1 cellular context compared by ENCODE assay signal in genomic region chr20:44910690-44911262, GRCh38.
A peak's percentile ranks its signal among the peaks of the same experiment; 100 is the strongest.
TF ChIP-seq lines count a peak whose summit lies in the region.

No MANE protein-coding gene starts in this region.

TF ChIP-seq in HepG2, 621 proteins besides CTCF, POLR2A, EP300 and RAD21 (continued from another document and continues in another):
- 0 out of 2 replicates have a peak, but pooled peaks have one; percentile 6 for TF ChIP-seq ZBTB34 (CRISPR knock-in tag; IDR thresholded peaks at IDR 0.05)
- peak; percentile 45; the same call in 1 of the 2 replicates for TF ChIP-seq SETDB1 (CRISPR knock-in tag; IDR thresholded peaks at IDR 0.05; ENCODE audit: borderline replicate concordance)
- TF ChIP-seq ZBTB38 (CRISPR knock-in tag; IDR thresholded peaks at IDR 0.05) = no peak
- no peak for TF ChIP-seq RELA (CRISPR knock-in tag; IDR thresholded peaks at IDR 0.05)
- no peak for TF ChIP-seq ZNF552 (CRISPR knock-in tag; IDR thresholded peaks at IDR 0.05; ENCODE audit: borderline replicate concordance)
- no peak for TF ChIP-seq ATF4 (CRISPR knock-in tag; IDR thresholded peaks at IDR 0.05)
- no peak for TF ChIP-seq ZNF83 (CRISPR knock-in tag; IDR thresholded peaks at IDR 0.05; ENCODE audit: borderline replicate concordance)
- TF ChIP-seq ZNF773 (CRISPR knock-in tag; IDR thresholded peaks at IDR 0.05; ENCODE audit: borderline replicate concordance) = no peak
- TF ChIP-seq TAF1 (CRISPR knock-in tag; IDR thresholded peaks at IDR 0.05) = no peak
- TF ChIP-seq ZNF234 (CRISPR knock-in tag; conservative IDR thresholded peaks at IDR 0.05) = peak; percentile 58; the same call in 1 of the 2 replicates
- TF ChIP-seq ZNF766 (CRISPR knock-in tag; IDR thresholded peaks at IDR 0.05; ENCODE audit: borderline replicate concordance) = no peak
- TF ChIP-seq MBNL3 (CRISPR knock-in tag; conservative IDR thresholded peaks at IDR 0.05) = no peak
- peak; percentile 96 for TF ChIP-seq ZNF629 (CRISPR knock-in tag; conservative IDR thresholded peaks at IDR 0.05)
- 0 out of 2 replicates have a peak, but pooled peaks have one; percentile 11 for TF ChIP-seq KDM1A (CRISPR knock-in tag; IDR thresholded peaks at IDR 0.05)
- TF ChIP-seq IKZF4 (CRISPR knock-in tag; IDR thresholded peaks at IDR 0.05; ENCODE audit: borderline replicate concordance, low read depth, not compliant biosample characterization) = no peak
- 0 out of 2 replicates have a peak, but pooled peaks have one; percentile 41 for TF ChIP-seq KLF13 (CRISPR knock-in tag; IDR thresholded peaks at IDR 0.05)
- TF ChIP-seq TBX2 (CRISPR knock-in tag; IDR thresholded peaks at IDR 0.05; ENCODE audit: borderline replicate concordance) = no peak
- no peak for TF ChIP-seq MTF1 (CRISPR knock-in tag; IDR thresholded peaks at IDR 0.05)
- TF ChIP-seq MIER3 (CRISPR knock-in tag; IDR thresholded peaks at IDR 0.05; ENCODE audit: borderline replicate concordance) = 0 out of 2 replicates have a peak, but pooled peaks have one; percentile 33
- TF ChIP-seq XBP1 (CRISPR knock-in tag; IDR thresholded peaks at IDR 0.05) = no peak
- TF ChIP-seq, protein P1, sequence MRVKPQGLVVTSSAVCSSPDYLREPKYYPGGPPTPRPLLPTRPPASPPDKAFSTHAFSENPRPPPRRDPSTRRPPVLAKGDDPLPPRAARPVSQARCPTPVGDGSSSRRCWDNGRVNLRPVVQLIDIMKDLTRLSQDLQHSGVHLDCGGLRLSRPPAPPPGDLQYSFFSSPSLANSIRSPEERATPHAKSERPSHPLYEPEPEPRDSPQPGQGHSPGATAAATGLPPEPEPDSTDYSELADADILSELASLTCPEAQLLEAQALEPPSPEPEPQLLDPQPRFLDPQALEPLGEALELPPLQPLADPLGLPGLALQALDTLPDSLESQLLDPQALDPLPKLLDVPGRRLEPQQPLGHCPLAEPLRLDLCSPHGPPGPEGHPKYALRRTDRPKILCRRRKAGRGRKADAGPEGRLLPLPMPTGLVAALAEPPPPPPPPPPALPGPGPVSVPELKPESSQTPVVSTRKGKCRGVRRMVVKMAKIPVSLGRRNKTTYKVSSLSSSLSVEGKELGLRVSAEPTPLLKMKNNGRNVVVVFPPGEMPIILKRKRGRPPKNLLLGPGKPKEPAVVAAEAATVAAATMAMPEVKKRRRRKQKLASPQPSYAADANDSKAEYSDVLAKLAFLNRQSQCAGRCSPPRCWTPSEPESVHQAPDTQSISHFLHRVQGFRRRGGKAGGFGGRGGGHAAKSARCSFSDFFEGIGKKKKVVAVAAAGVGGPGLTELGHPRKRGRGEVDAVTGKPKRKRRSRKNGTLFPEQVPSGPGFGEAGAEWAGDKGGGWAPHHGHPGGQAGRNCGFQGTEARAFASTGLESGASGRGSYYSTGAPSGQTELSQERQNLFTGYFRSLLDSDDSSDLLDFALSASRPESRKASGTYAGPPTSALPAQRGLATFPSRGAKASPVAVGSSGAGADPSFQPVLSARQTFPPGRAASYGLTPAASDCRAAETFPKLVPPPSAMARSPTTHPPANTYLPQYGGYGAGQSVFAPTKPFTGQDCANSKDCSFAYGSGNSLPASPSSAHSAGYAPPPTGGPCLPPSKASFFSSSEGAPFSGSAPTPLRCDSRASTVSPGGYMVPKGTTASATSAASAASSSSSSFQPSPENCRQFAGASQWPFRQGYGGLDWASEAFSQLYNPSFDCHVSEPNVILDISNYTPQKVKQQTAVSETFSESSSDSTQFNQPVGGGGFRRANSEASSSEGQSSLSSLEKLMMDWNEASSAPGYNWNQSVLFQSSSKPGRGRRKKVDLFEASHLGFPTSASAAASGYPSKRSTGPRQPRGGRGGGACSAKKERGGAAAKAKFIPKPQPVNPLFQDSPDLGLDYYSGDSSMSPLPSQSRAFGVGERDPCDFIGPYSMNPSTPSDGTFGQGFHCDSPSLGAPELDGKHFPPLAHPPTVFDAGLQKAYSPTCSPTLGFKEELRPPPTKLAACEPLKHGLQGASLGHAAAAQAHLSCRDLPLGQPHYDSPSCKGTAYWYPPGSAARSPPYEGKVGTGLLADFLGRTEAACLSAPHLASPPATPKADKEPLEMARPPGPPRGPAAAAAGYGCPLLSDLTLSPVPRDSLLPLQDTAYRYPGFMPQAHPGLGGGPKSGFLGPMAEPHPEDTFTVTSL (CRISPR knock-in tag; IDR thresholded peaks at IDR 0.05; ENCODE audit: borderline replicate concordance) = no peak
- TF ChIP-seq AKAP8 (CRISPR knock-in tag; IDR thresholded peaks at IDR 0.05) = no peak
- TF ChIP-seq SMARCE1 (IDR thresholded peaks at IDR 0.05; ENCODE audit: borderline replicate concordance) = no peak
- TF ChIP-seq KDM4B (CRISPR knock-in tag; IDR thresholded peaks at IDR 0.05) = 0 out of 2 replicates have a peak, but pooled peaks have one; percentile 13
- TF ChIP-seq FOXA3 (CRISPR knock-in tag; IDR thresholded peaks at IDR 0.05) = peak; percentile 12; the same call in 1 of the 2 replicates
- TF ChIP-seq SNAPC5 (CRISPR knock-in tag; IDR thresholded peaks at IDR 0.05; ENCODE audit: borderline replicate concordance) = 0 out of 2 replicates have a peak, but pooled peaks have one; percentile 45
- TF ChIP-seq MEIS2 (CRISPR knock-in tag; IDR thresholded peaks at IDR 0.05) = no peak
- no peak for TF ChIP-seq ZMAT5 (CRISPR knock-in tag; IDR thresholded peaks at IDR 0.05; ENCODE audit: borderline replicate concordance, low read depth)
- 0 out of 2 replicates have a peak, but pooled peaks have one; percentile 1 for TF ChIP-seq KDM6A (CRISPR knock-in tag; IDR thresholded peaks at IDR 0.05; ENCODE audit: low read depth)
- TF ChIP-seq EED (CRISPR knock-in tag; IDR thresholded peaks at IDR 0.05) = 0 out of 2 replicates have a peak, but pooled peaks have one; percentile 65
- TF ChIP-seq ZNF572 (CRISPR knock-in tag; IDR thresholded peaks at IDR 0.05) = peak; percentile 92; the same call in 1 of the 2 replicates
- TF ChIP-seq ZNF33A (CRISPR knock-in tag; IDR thresholded peaks at IDR 0.05; ENCODE audit: borderline replicate concordance) = no peak
- TF ChIP-seq MTA1 (CRISPR knock-in tag; IDR thresholded peaks at IDR 0.05; ENCODE audit: borderline replicate concordance) = no peak
- TF ChIP-seq ZNF441 (CRISPR knock-in tag; IDR thresholded peaks at IDR 0.05; ENCODE audit: borderline replicate concordance) = 0 out of 2 replicates have a peak, but pooled peaks have one; percentile 15
- no peak for TF ChIP-seq TIGD3 (CRISPR knock-in tag; IDR thresholded peaks at IDR 0.05; ENCODE audit: borderline replicate concordance)
- TF ChIP-seq ZNF251 (CRISPR knock-in tag; IDR thresholded peaks at IDR 0.05) = peak; percentile 79; the same call in 1 of the 2 replicates
- TF ChIP-seq ISX (CRISPR knock-in tag; conservative IDR thresholded peaks at IDR 0.05) = no peak
- TF ChIP-seq, protein P2, sequence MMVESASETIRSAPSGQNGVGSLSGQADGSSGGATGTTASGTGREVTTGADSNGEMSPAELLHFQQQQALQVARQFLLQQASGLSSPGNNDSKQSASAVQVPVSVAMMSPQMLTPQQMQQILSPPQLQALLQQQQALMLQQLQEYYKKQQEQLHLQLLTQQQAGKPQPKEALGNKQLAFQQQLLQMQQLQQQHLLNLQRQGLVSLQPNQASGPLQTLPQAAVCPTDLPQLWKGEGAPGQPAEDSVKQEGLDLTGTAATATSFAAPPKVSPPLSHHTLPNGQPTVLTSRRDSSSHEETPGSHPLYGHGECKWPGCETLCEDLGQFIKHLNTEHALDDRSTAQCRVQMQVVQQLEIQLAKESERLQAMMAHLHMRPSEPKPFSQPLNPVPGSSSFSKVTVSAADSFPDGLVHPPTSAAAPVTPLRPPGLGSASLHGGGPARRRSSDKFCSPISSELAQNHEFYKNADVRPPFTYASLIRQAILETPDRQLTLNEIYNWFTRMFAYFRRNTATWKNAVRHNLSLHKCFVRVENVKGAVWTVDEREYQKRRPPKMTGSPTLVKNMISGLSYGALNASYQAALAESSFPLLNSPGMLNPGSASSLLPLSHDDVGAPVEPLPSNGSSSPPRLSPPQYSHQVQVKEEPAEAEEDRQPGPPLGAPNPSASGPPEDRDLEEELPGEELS (CRISPR knock-in tag; IDR thresholded peaks at IDR 0.05) = no peak
- TF ChIP-seq SAP130 (CRISPR knock-in tag; IDR thresholded peaks at IDR 0.05; ENCODE audit: low read depth) = no peak
- TF ChIP-seq PAXIP1 (CRISPR knock-in tag; conservative IDR thresholded peaks at IDR 0.05) = no peak
- TF ChIP-seq, protein P3, sequence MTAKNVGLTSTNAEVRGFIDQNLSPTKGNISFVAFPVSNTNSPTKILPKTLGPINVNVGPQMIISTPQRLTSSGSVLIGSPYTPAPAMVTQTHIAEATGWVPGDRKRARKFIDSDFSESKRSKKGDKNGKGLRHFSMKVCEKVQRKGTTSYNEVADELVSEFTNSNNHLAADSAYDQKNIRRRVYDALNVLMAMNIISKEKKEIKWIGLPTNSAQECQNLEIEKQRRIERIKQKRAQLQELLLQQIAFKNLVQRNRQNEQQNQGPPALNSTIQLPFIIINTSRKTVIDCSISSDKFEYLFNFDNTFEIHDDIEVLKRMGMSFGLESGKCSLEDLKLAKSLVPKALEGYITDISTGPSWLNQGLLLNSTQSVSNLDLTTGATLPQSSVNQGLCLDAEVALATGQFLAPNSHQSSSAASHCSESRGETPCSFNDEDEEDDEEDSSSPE (CRISPR knock-in tag; IDR thresholded peaks at IDR 0.05) = no peak
- TF ChIP-seq KAT2B (IDR thresholded peaks at IDR 0.05; ENCODE audit: borderline replicate concordance, low read depth, low read length) = no peak
- TF ChIP-seq YEATS2 (CRISPR knock-in tag; IDR thresholded peaks at IDR 0.05; ENCODE audit: borderline replicate concordance) = no peak
- TF ChIP-seq ZNF792 (CRISPR knock-in tag; IDR thresholded peaks at IDR 0.05) = peak; percentile 33; the same call in 1 of the 2 replicates
- no peak for TF ChIP-seq ZNF121 (CRISPR knock-in tag; IDR thresholded peaks at IDR 0.05)
- TF ChIP-seq ZMYM3 (CRISPR knock-in tag; IDR thresholded peaks at IDR 0.05) = peak; percentile 78
- TF ChIP-seq ZNF878 (CRISPR knock-in tag; IDR thresholded peaks at IDR 0.05) = peak; percentile 12; the same call in 1 of the 2 replicates
- no peak for TF ChIP-seq RFX5 (IDR thresholded peaks at IDR 0.05; ENCODE audit: low read depth, low read length)
- TF ChIP-seq POLR2AphosphoS5 (IDR thresholded peaks at IDR 0.05; ENCODE audit: low read depth, low read length) = no peak
- no peak for TF ChIP-seq E2F1 (CRISPR knock-in tag; IDR thresholded peaks at IDR 0.05)
